8 cellular contexts compared by ENCODE assay signal in genomic region chr11:120209750-120210650, GRCh38. TPM values are rescaled to one million over a fixed set of nuclear protein-coding genes. Genes with fewer than 3 reads are reported as not detected.
A peak's percentile ranks its signal among the peaks of the same experiment; 100 is the strongest.
DNase-seq lines count a peak whose midpoint lies in the region; ATAC-seq and TF ChIP-seq lines count a peak whose summit lies in the region.

No MANE protein-coding gene starts in this region.

- H3K27me3 ChIP-seq in WERI-Rb-1 (ENCODE audit: insufficient read depth, low read depth, severe bottlenecking): peaks cover 7% of the 10 kb centered on the region

- no peaks in the 10 kb centered on the region for H3K9me3 ChIP-seq in WERI-Rb-1 (ENCODE audit: severe bottlenecking)

- ATAC-seq in sciatic nerve (peak; percentile 1), HG03159 (IDR thresholded peaks at IDR 0.05; ENCODE audit: unreplicated experiment) (no peak), HG03432 (IDR thresholded peaks at IDR 0.05; ENCODE audit: unreplicated experiment) (no peak), GM21528 (IDR thresholded peaks at IDR 0.05; ENCODE audit: low FRiP score, unreplicated experiment) (no peak)

- no peaks in the 10 kb centered on the region for H3K36me3 ChIP-seq in WERI-Rb-1

- intact Hi-C loops in sciatic nerve (cut with DNase I): no loop called here

- no peak overlapping the region for H3K27ac ChIP-seq in WERI-Rb-1

- peak overlapping the region; percentile 55 for H3K4me3 ChIP-seq in WERI-Rb-1 (ENCODE audit: low read depth, low read length)
- peak overlapping the region; percentile 54 for H3K4me3 ChIP-seq in fibroblast of mammary gland (ENCODE audit: control insufficient read depth, low read depth, low read length)

- DNase-seq in GM10266 (ENCODE audit: extremely low spot score) (peak; percentile 44), WERI-Rb-1 (no peak), fibroblast of mammary gland (ENCODE audit: low read depth) (no peak), sciatic nerve (ENCODE audit: low spot score) (no peak), hippocampal formation (lab: John Stamatoyannopoulos, UW) (no peak)

- TF ChIP-seq CTCF in GM10266 (IDR thresholded peaks at IDR 0.05; ENCODE audit: control insufficient read depth, insufficient read depth, low read depth, missing control alignments) (no peak), WERI-Rb-1 (IDR thresholded peaks at IDR 0.05; ENCODE audit: low read depth, low read length) (no peak), fibroblast of mammary gland (conservative IDR thresholded peaks at IDR 0.05; ENCODE audit: control insufficient read depth, insufficient read depth, low read depth, low read length) (no peak)

RNA-seq across cellular contexts. Expression of gene OAF, which starts 0.8 kb away (rescaled TPM):
- 183 TPM for total RNA-seq in sciatic nerve

RNA-seq across cellular contexts. Expression of gene POU2F3, which starts 29.9 kb away (rescaled TPM):
- not detected for total RNA-seq in sciatic nerve
